Comparison of ENCODE assay signal across 8 cellular contexts in genomic region chr15:99250494-99251435, GRCh38. TPM values are rescaled to one million over a fixed set of nuclear protein-coding genes. Genes with fewer than 3 reads are reported as not detected.
DNase-seq lines count a peak whose midpoint lies in the region; ATAC-seq, FAIRE-seq and TF ChIP-seq lines count a peak whose summit lies in the region.

No MANE protein-coding gene starts in this region.

- H3K27ac ChIP-seq in iPS-18a (ENCODE audit: low read length), result peak overlapping the region; percentile 90

- peak; percentile 87 for DNase-seq in NCI-H2107 (lab: John Stamatoyannopoulos, UW)
- DNase-seq in MCF 10A (ENCODE audit: unreplicated experiment), result peak; percentile 98

- no peaks in the 10 kb centered on the region for H3K27me3 Mint-ChIP-seq in MCF 10A (ENCODE audit: insufficient read depth, unreplicated experiment)

- no peaks in the 10 kb centered on the region for H3K9me3 Mint-ChIP-seq in MCF 10A (ENCODE audit: unreplicated experiment)

- intact Hi-C loops in MCF 10A (cut with micrococcal nuclease), result no loop called here

- no peak overlapping the region for H3K27ac Mint-ChIP-seq in MCF 10A (ENCODE audit: low read depth, unreplicated experiment)

- peak overlapping the region; percentile 95 for H3K4me3 ChIP-seq in iPS-18a (ENCODE audit: low read length)
- peak overlapping the region; percentile 81 for H3K4me3 ChIP-seq in skeletal muscle satellite cell (ENCODE audit: low read length)

- peak; percentile 94 for ATAC-seq in HG03064 (IDR thresholded peaks at IDR 0.05; ENCODE audit: low read depth, unreplicated experiment)

- BruUV-seq in MCF 10A (replicated peaks; lab: Mats Ljungman, UMichigan), result TSS peak; percentile 84

- H3K4me1 ChIP-seq in iPS-18a (ENCODE audit: control insufficient read depth, low read depth, low read length), result no peaks in the 10 kb centered on the region
- peaks cover 30% of the 10 kb centered on the region for H3K4me1 ChIP-seq in skeletal muscle satellite cell (ENCODE audit: control insufficient read depth, insufficient read depth, low read length)

- no peaks in the 10 kb centered on the region for H3K9me3 ChIP-seq in iPS-18a (ENCODE audit: control insufficient read depth, low read depth, low read length)
- no peaks in the 10 kb centered on the region for H3K9me3 ChIP-seq in skeletal muscle satellite cell (replicated peaks; ENCODE audit: low read length)

- H3K9ac ChIP-seq in iPS-18a (ENCODE audit: low read length), result peak overlapping the region; percentile 87
- H3K9ac ChIP-seq in skeletal muscle satellite cell (ENCODE audit: low read depth, low read length), result peak overlapping the region; percentile 89

- peaks cover 23% of the 10 kb centered on the region for H3K4me1 Mint-ChIP-seq in MCF 10A (ENCODE audit: insufficient read depth, unreplicated experiment)

- H3K4me2 ChIP-seq in skeletal muscle satellite cell (ENCODE audit: low read length), result peak overlapping the region; percentile 77

- no peaks in the 10 kb centered on the region for H3K36me3 Mint-ChIP-seq in MCF 10A (ENCODE audit: insufficient read depth, unreplicated experiment)

- TF ChIP-seq POLR2A in GM18526 (IDR thresholded peaks at IDR 0.05; ENCODE audit: extremely low read depth, insufficient read length), result peak; percentile 82

- POLR2A ChIA-PET in MCF 10A (lab: Yijun Ruan, JAX), result interaction anchor here (0.6 to 3.6 kb wide), 42 partner anchors 8 to 1621 kb away, joined by 3 to 62 read pairs (median 4); partner anchors contain the start of genes IGF1R, LYSMD4 and MEF2A

- H3K4me3 Mint-ChIP-seq in MCF 10A (ENCODE audit: unreplicated experiment), result no peak overlapping the region

- CTCF ChIA-PET in MCF 10A (lab: Yijun Ruan, JAX), result interaction anchor here (0.6 to 2.9 kb wide), 4 partner anchors 17 to 1346 kb away, joined by 3 to 13 read pairs (median 3); no protein-coding TSS in a partner anchor

- TF ChIP-seq CTCF in MCF 10A (IDR thresholded peaks at IDR 0.05; ENCODE audit: unreplicated experiment), result no peak

- peak; percentile 96 for FAIRE-seq in A204.1 (lab: Jason Lieb, UNC)
- peak; percentile 88 for FAIRE-seq in TTC549 (lab: Jason Lieb, UNC)

- H3K27me3 ChIP-seq in iPS-18a (ENCODE audit: control insufficient read depth, insufficient read depth, low read length), result peaks cover 10% of the 10 kb centered on the region
- H3K27me3 ChIP-seq in skeletal muscle satellite cell (ENCODE audit: control insufficient read depth, insufficient read depth, low read length), result no peaks in the 10 kb centered on the region

- H3K36me3 ChIP-seq in iPS-18a (ENCODE audit: control insufficient read depth, low read depth, low read length), result no peaks in the 10 kb centered on the region
- H3K36me3 ChIP-seq in skeletal muscle satellite cell (ENCODE audit: insufficient read depth, low read length), result no peaks in the 10 kb centered on the region

RNA-seq across cellular contexts. Expression of gene LRRC28, which starts 0.5 kb away (rescaled TPM):
- total RNA-seq in MCF 10A (2022), result 10.6 and 11.4 TPM in 2 replicates
- total RNA-seq in skeletal muscle satellite cell (2012; rRNA removed), result 13.5 and 14.2 TPM in 2 replicates

RNA-seq across cellular contexts. Expression of gene TTC23, which starts 1.4 kb away (rescaled TPM):
- total RNA-seq in MCF 10A (2022), result 15.1 and 15.6 TPM in 2 replicates
- 16.8 and 19.0 TPM in 2 replicates for total RNA-seq in skeletal muscle satellite cell (2012; rRNA removed)

Comparison
In these comparisons a context has a peak if more than half of its experiments do, and no peak if none do; other contexts are left out.
1. Peak in every context shown above with its lines: DNase-seq, ATAC-seq, H3K4me3 ChIP-seq and H3K27ac ChIP-seq.